In the genomic region with DNA sequence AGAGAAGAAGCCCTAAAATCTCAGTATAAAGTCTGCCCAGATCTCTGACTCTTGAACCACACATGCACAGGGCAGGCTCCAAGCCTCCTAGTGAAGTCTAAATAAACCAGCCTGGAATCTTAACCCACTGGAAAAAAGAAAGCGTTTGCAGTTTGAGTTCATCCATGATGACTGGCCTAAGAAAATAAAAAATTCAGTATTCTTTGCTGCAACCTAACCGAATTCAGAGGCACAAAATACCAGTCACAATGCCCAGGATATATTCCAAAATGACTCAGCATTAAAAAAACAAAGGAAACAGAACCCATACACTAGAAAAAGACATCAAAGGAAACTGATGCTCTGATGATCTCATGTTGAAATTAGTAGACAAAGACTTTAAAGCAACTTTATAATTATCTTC, we compare ENCODE assay signal across 11 cellular contexts.
DNase-seq lines count a peak whose midpoint lies in the region; ATAC-seq, FAIRE-seq and TF ChIP-seq lines count a peak whose summit lies in the region.
"Had no signal": no experiment of that assay in that cellular context is flagged by ENCODE, and none has a peak within 500 bp of the region (broad histone marks: within the 10 kb centered on the region; RNA-seq: fewer than 3 reads in every experiment).

No MANE protein-coding gene starts in this region.

- no peaks in the 10 kb centered on the region for H3K9me1 ChIP-seq in endothelial cell of umbilical vein (replicated peaks; ENCODE audit: control insufficient read depth, extremely low read depth, insufficient read depth, low read length)

- no peak for TF ChIP-seq CTCF in DND-41 (IDR thresholded peaks at IDR 0.05; ENCODE audit: borderline replicate concordance, extremely low read depth, low read length, poor library complexity, severe bottlenecking)
- TF ChIP-seq CTCF in endothelial cell of umbilical vein (IDR thresholded peaks at IDR 0.05; ENCODE audit: extremely low read depth in 1 of 2, insufficient read depth in 1 of 2, low read depth in 1 of 2, low read length in 2 of 2) = no peak

- dilution Hi-C loops in endothelial cell of umbilical vein (cut with MboI; ENCODE audit: extremely low pct_ligation_motif_present, low sequenced_read_pairs) = no loop called here

- CTCF ChIA-PET in endothelial cell of umbilical vein (lab: Charles Lee) = interaction anchor here (1.1 kb wide), 1 partner anchor 33 kb away, joined by 3 read pairs; no protein-coding TSS in a partner anchor

- no peak overlapping the region for H3K4me3 ChIP-seq in DND-41 (ENCODE audit: low read depth in 1 of 2, low read length in 2 of 2)
- H3K4me3 ChIP-seq in endothelial cell of umbilical vein (replicated peaks in 1 of 3; ENCODE audit: insufficient read depth in 1 of 3, low read depth in 1 of 3, low read length in 3 of 3) = no peak overlapping the region
- H3K4me3 ChIP-seq: pancreas had no signal

- H3K27me3 ChIP-seq in DND-41 (ENCODE audit: insufficient read depth, low read length, poor library complexity) (no peaks in the 10 kb centered on the region), endothelial cell of umbilical vein (ENCODE audit: control insufficient read depth in 2 of 2, insufficient read depth in 2 of 2, low read length in 2 of 2) (no peaks in the 10 kb centered on the region)
- H3K27me3 ChIP-seq: pancreas had no signal

- FAIRE-seq in RCC 7860 (lab: Jason Lieb, UNC) (peak; percentile 90), endothelial cell of umbilical vein (lab: Jason Lieb, UNC) (peak; percentile 94)
- FAIRE-seq: pancreas had no signal

- BruUV-seq in endothelial cell of umbilical vein (replicated peaks; lab: Mats Ljungman, UMichigan) = no TSS peak

- no peak for TF ChIP-seq POLR2A in endothelial cell of umbilical vein (IDR thresholded peaks at IDR 0.05; ENCODE audit: low read depth, low read length)

- no peak overlapping the region for H2AFZ ChIP-seq in DND-41 (ENCODE audit: low read depth, low read length)
- H2AFZ ChIP-seq in endothelial cell of umbilical vein (ENCODE audit: low read depth, low read length) = no peak overlapping the region

- H3K4me1 ChIP-seq in DND-41 (ENCODE audit: insufficient read depth, low read length) (no peaks in the 10 kb centered on the region; the same call in 1 of the 2 replicates), endothelial cell of umbilical vein (ENCODE audit: control insufficient read depth, extremely low read depth, insufficient read depth, low read length) (peaks cover 9% of the 10 kb centered on the region)
- H3K4me1 ChIP-seq: pancreas had no signal

- DNase-seq in DND-41 (no peak), RCC 7860 (ENCODE audit: low spot score) (peak; percentile 85), endothelial cell of umbilical vein (ENCODE audit: low read depth, low spot score) (peak; percentile 91), non-pigmented ciliary epithelial cell (ENCODE audit: low read depth) (peak; percentile 63), NCI-H146 (lab: John Stamatoyannopoulos, UW) (no peak), epidermal melanocyte (ENCODE audit: insufficient read length, low spot score) (no peak), NOMO-1 treated with dmso at 0.1 percent for 144 hours (lab: John Stamatoyannopoulos, UW; ENCODE audit: unreplicated experiment) (no peak), UCSD-AML1 (lab: John Stamatoyannopoulos, UW; ENCODE audit: unreplicated experiment) (no peak)
- DNase-seq: activated CD4-positive, alpha-beta T cell treated with anti-CD3 and anti-CD28 coated beads for 36 hours; pancreas; Right ventricle myocardium superior had no signal

- H4K20me1 ChIP-seq in DND-41 (ENCODE audit: insufficient read depth, low read length) (no peaks in the 10 kb centered on the region), endothelial cell of umbilical vein (replicated peaks; ENCODE audit: control insufficient read depth, extremely low read depth, insufficient read depth, low read length) (no peaks in the 10 kb centered on the region)

- H3K79me2 ChIP-seq in DND-41 (ENCODE audit: insufficient read depth, low read length) = no peaks in the 10 kb centered on the region
- H3K79me2 ChIP-seq in endothelial cell of umbilical vein (ENCODE audit: control insufficient read depth, insufficient read depth, low read length) = no peaks in the 10 kb centered on the region

- no peak overlapping the region for H3K9ac ChIP-seq in DND-41 (ENCODE audit: low read depth, low read length)
- peak overlapping the region; percentile 68 for H3K9ac ChIP-seq in endothelial cell of umbilical vein (replicated peaks; ENCODE audit: extremely low read depth, insufficient read depth, low read length)

- POLR2A ChIA-PET in endothelial cell of umbilical vein (lab: Charles Lee) = no interaction called here

- intact Hi-C loops in endothelial cell of umbilical vein (cut with micrococcal nuclease) = loop anchor here (5.0 to 10.0 kb wide), 2 partner anchors 220 to 747 kb away; no protein-coding TSS in a partner anchor

- H3K9me3 ChIP-seq in DND-41 (ENCODE audit: insufficient read depth, low read length, severe bottlenecking) (no peaks in the 10 kb centered on the region), endothelial cell of umbilical vein (replicated peaks; ENCODE audit: control insufficient read depth, insufficient read depth, low read length) (no peaks in the 10 kb centered on the region)
- H3K9me3 ChIP-seq: pancreas had no signal

- H3K4me2 ChIP-seq in DND-41 (ENCODE audit: insufficient read depth, low read length) (no peak overlapping the region), endothelial cell of umbilical vein (ENCODE audit: insufficient read depth, low read length) (peak overlapping the region; percentile 75)

- H3K27ac ChIP-seq in DND-41 (ENCODE audit: low read length) (no peak overlapping the region), endothelial cell of umbilical vein (ENCODE audit: insufficient read depth, low read depth, low read length) (peak overlapping the region; percentile 95)
- H3K27ac ChIP-seq: pancreas had no signal

- peak; percentile 52; the same call in 1 of the 3 replicates for ATAC-seq in DND-41 (ENCODE audit: insufficient read depth, low read depth)
- ATAC-seq: activated CD4-positive, alpha-beta T cell treated with anti-CD3 and anti-CD28 coated beads for 36 hours; pancreas had no signal

- H3K36me3 ChIP-seq in DND-41 (ENCODE audit: insufficient read depth, low read length) (no peaks in the 10 kb centered on the region), endothelial cell of umbilical vein (ENCODE audit: control insufficient read depth in 2 of 2, extremely low read depth in 1 of 2, insufficient read depth in 2 of 2, low read length in 2 of 2) (no peaks in the 10 kb centered on the region)
- H3K36me3 ChIP-seq: pancreas had no signal

TF ChIP-seq in endothelial cell of umbilical vein, 7 proteins besides CTCF, POLR2A, EP300 and RAD21:
- TF ChIP-seq MYC (IDR thresholded peaks at IDR 0.05; ENCODE audit: low read depth, low read length) (no peak), FOS (IDR thresholded peaks at IDR 0.05; ENCODE audit: borderline replicate concordance, insufficient read depth, low read length) (peak; percentile 88), JUN (IDR thresholded peaks at IDR 0.05; ENCODE audit: borderline replicate concordance, insufficient read depth, insufficient read length, low read depth) (peak; percentile 96), GATA2 (IDR thresholded peaks at IDR 0.05; ENCODE audit: insufficient read depth, insufficient read length, low read depth, low read length) (no peak)

Comparison
In these comparisons a context has a peak if more than half of its experiments do, and no peak if none do; other contexts are left out.
1. DNase-seq: peak in RCC 7860 (single experiment), endothelial cell of umbilical vein (single experiment) and non-pigmented ciliary epithelial cell (single experiment); none in DND-41 (single experiment), NCI-H146 (single experiment), epidermal melanocyte (single experiment), NOMO-1 treated with dmso at 0.1 percent for 144 hours (single experiment) and UCSD-AML1 (single experiment).